Comparison of ENCODE assay signal across 8 cellular contexts in the genomic region with DNA sequence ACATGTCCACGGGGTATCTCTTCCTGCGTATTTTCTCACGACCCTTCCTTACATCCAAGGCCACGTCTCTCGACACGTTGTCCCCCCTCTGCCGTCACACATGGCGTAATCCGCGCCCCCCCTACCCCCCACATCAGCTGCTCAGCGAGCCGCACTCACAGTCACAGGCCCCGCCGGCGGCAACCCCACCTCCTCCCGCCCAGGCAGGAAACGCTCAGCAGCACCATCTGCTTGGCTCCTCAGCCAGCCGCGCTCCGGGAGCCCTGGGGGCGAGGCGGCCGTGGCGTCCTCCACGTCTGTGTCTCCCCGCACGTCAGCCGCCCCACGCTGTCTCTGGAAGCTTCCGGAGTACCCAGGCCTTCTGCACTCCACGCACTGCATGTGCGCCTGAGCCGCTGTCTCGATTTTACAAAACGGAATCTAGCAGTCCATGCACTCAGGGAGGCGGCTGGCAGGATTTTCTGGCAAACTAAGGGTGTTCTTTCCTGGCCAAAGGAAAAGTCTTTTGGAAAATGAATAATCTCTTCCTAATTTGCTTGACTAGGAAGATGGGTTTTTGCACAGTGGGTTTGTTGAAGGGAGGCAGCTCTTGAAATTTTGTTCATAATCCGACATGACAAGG.
DNase-seq lines count a peak whose midpoint lies in the region; ATAC-seq and TF ChIP-seq lines count a peak whose summit lies in the region.

No MANE protein-coding gene starts in this region.

- peak overlapping the region; percentile 82 for H3K4me3 Mint-ChIP-seq in T-helper 17 cell

- H3K4me3 ChIP-seq in GM06990 (replicated peaks; ENCODE audit: low read depth, low read length) = peak overlapping the region; percentile 16

- no peak for TF ChIP-seq CTCF in GM06990 (IDR thresholded peaks at IDR 0.05; ENCODE audit: insufficient read depth, low read length, poor library complexity, severe bottlenecking)

- no peaks in the 10 kb centered on the region for H3K27me3 ChIP-seq in GM06990 (replicated peaks; ENCODE audit: control insufficient read depth, insufficient read depth, low read length)

- H3K9me3 ChIP-seq in T-helper 17 cell (ENCODE audit: control insufficient read depth, low read length, poor library complexity, severe bottlenecking) = no peaks in the 10 kb centered on the region

- peaks cover 19% of the 10 kb centered on the region for H3K4me1 Mint-ChIP-seq in T-helper 17 cell

- peaks cover 13% of the 10 kb centered on the region for H3K27me3 Mint-ChIP-seq in T-helper 17 cell

- DNase-seq in GM06990 (ENCODE audit: extremely low read depth, insufficient read length) = peak; percentile 87
- peak; percentile 56 to 75 (median 74) for DNase-seq in T-helper 17 cell
- DNase-seq in anterior cingulate cortex (lab: John Stamatoyannopoulos, UW) = peak in 44 of 58 donors; percentile 11 to 75 (median 38)
- DNase-seq in hypothalamus (lab: John Stamatoyannopoulos, UW) = peak in 29 of 51 donors; percentile 9 to 77 (median 42)
- peak; percentile 48 to 61 for DNase-seq in stimulated activated CD4-positive, alpha-beta T cell treated with anti-CD3 and anti-CD28 coated beads, Interleukin-15, amount 100 ng/mL, for 48 hours (ENCODE audit: low read depth in 2 of 2)
- DNase-seq in DMS53 treated with DMSO at 0.1 percent for 48 hours (lab: John Stamatoyannopoulos, UW; ENCODE audit: unreplicated experiment) = no peak
- DNase-seq in HuH-7 (ENCODE audit: low spot score) = no peak

- peak overlapping the region; percentile 93 for H3K27ac Mint-ChIP-seq in T-helper 17 cell

- no peaks in the 10 kb centered on the region; the same call in 1 of the 2 replicates for H3K36me3 ChIP-seq in GM06990 (ENCODE audit: control insufficient read depth, insufficient read depth, low read length)

- peak; percentile 54 for ATAC-seq in HG03108 (IDR thresholded peaks at IDR 0.05; ENCODE audit: unreplicated experiment)
- peak; percentile 94 for ATAC-seq in T-helper 17 cell

- no peaks in the 10 kb centered on the region for H3K36me3 Mint-ChIP-seq in T-helper 17 cell (ENCODE audit: low read depth)

Comparison
In these comparisons a context has a peak if more than half of its experiments do, and no peak if none do; other contexts are left out.
1. DNase-seq: peak in GM06990 (single experiment), T-helper 17 cell (3 of 3), anterior cingulate cortex (44 of 58), hypothalamus (29 of 51) and stimulated activated CD4-positive, alpha-beta T cell treated with anti-CD3 and anti-CD28 coated beads, Interleukin-15, amount 100 ng/mL, for 48 hours (2 of 2); none in DMS53 treated with DMSO at 0.1 percent for 48 hours (single experiment) and HuH-7 (single experiment).